ENCODE assay signal across 8 cellular contexts in genomic region chr1:174999216-174999925, GRCh38. TPM values are rescaled to one million over a fixed set of nuclear protein-coding genes. Genes with fewer than 3 reads are reported as not detected.
DNase-seq lines count a peak whose midpoint lies in the region; TF ChIP-seq lines count a peak whose summit lies in the region.

No MANE protein-coding gene starts in this region.

- peaks cover 3% of the 10 kb centered on the region; the same call in 1 of the 2 replicates for H3K9me3 ChIP-seq in SJSA1 (replicated peaks)

- TF ChIP-seq CTCF in GM06990 (IDR thresholded peaks at IDR 0.05; ENCODE audit: insufficient read depth, low read length, poor library complexity, severe bottlenecking), result no peak
- TF ChIP-seq CTCF in HFFc6 (IDR thresholded peaks at IDR 0.05), result no peak

- H3K27ac ChIP-seq in SJSA1, result peak overlapping the region; percentile 99

- H3K27ac Mint-ChIP-seq in HFFc6, result no peak overlapping the region
- H3K27ac Mint-ChIP-seq in activated naive CD4-positive, alpha-beta T cell treated with anti-CD3 and anti-CD28 coated beads for 36 hours, result no peak overlapping the region

- CTCF ChIA-PET in activated naive CD4-positive, alpha-beta T cell treated with anti-CD3 and anti-CD28 coated beads for 36 hours (lab: Charles Lee), result interaction anchor here (0.6 to 2.8 kb wide), 12 partner anchors 10 to 229 kb away, joined by 3 to 11 read pairs (median 6); partner anchors contain the start of gene MRPS14

- no peaks in the 10 kb centered on the region for H3K9me3 Mint-ChIP-seq in HFFc6
- no peaks in the 10 kb centered on the region for H3K9me3 Mint-ChIP-seq in activated naive CD4-positive, alpha-beta T cell treated with anti-CD3 and anti-CD28 coated beads for 36 hours

- H3K36me3 ChIP-seq in GM06990 (ENCODE audit: control insufficient read depth, insufficient read depth, low read length) (no peaks in the 10 kb centered on the region), SJSA1 (peaks cover 21% of the 10 kb centered on the region)

- intact Hi-C loops in activated naive CD4-positive, alpha-beta T cell treated with anti-CD3 and anti-CD28 coated beads for 36 hours (cut with micrococcal nuclease), result loop anchor here (1.0 to 2.0 kb wide), 14 partner anchors 24 to 1701 kb away; partner anchors contain the start of genes CENPL, COP1, DARS2 and KLHL20

- no peaks in the 10 kb centered on the region for H3K27me3 ChIP-seq in GM06990 (replicated peaks; ENCODE audit: control insufficient read depth, insufficient read depth, low read length)
- H3K27me3 ChIP-seq in SJSA1 (replicated peaks), result no peaks in the 10 kb centered on the region

- H3K4me1 ChIP-seq in SJSA1 (replicated peaks), result peaks cover 44% of the 10 kb centered on the region

- peaks cover 4% of the 10 kb centered on the region; the same call in 1 of the 2 replicates for H3K27me3 Mint-ChIP-seq in HFFc6 (ENCODE audit: insufficient read depth)
- no peaks in the 10 kb centered on the region for H3K27me3 Mint-ChIP-seq in activated naive CD4-positive, alpha-beta T cell treated with anti-CD3 and anti-CD28 coated beads for 36 hours (ENCODE audit: low read depth)

- peaks cover 72% of the 10 kb centered on the region for H3K4me1 Mint-ChIP-seq in HFFc6 (ENCODE audit: low read depth)
- H3K4me1 Mint-ChIP-seq in activated naive CD4-positive, alpha-beta T cell treated with anti-CD3 and anti-CD28 coated beads for 36 hours (ENCODE audit: low read depth), result peaks cover 46% of the 10 kb centered on the region

- peak; percentile 99 for DNase-seq in GM06990 (ENCODE audit: extremely low read depth, insufficient read length)
- peak; percentile 99 for DNase-seq in HFFc6
- peak; percentile 100 for DNase-seq in NAMALWA (ENCODE audit: low spot score)
- peak; percentile 98 to 100 for DNase-seq in SJSA1 (ENCODE audit: low read depth in 1 of 2, low spot score in 2 of 2)
- DNase-seq in activated naive CD4-positive, alpha-beta T cell treated with anti-CD3 and anti-CD28 coated beads for 36 hours, result peak; percentile 98
- peak; percentile 99 for DNase-seq in globus pallidus (ENCODE audit: low spot score)
- peak; percentile 97 for DNase-seq in non-pigmented ciliary epithelial cell (ENCODE audit: low read depth)
- DNase-seq in superior temporal gyrus (ENCODE audit: extremely low spot score), result peak; percentile 100

- H3K36me3 Mint-ChIP-seq in HFFc6 (ENCODE audit: low read depth), result peaks cover 11% of the 10 kb centered on the region
- H3K36me3 Mint-ChIP-seq in activated naive CD4-positive, alpha-beta T cell treated with anti-CD3 and anti-CD28 coated beads for 36 hours (ENCODE audit: low read depth), result peaks cover 32% of the 10 kb centered on the region

- H3K4me3 ChIP-seq in GM06990 (replicated peaks; ENCODE audit: low read depth, low read length), result peak overlapping the region; percentile 93
- peak overlapping the region; percentile 83 for H3K4me3 ChIP-seq in SJSA1

- H3K4me3 Mint-ChIP-seq in HFFc6, result no peak overlapping the region
- no peak overlapping the region for H3K4me3 Mint-ChIP-seq in activated naive CD4-positive, alpha-beta T cell treated with anti-CD3 and anti-CD28 coated beads for 36 hours

RNA-seq across cellular contexts. Expression of gene CACYBP, which starts 0.4 kb away (rescaled TPM):
- total RNA-seq in HFFc6 (2021; fragmentation: NEBNext Ultra II Directional; extraction: Animal tissue kit (Norgen Biotek cat#: 25700)), result 100 to 1,000 TPM in 5 of 6 experiments, 10 to 100 TPM in 1; 89.9 to 164 (median 142) TPM
- 376 and 566 TPM in 2 replicates for total RNA-seq in SJSA1 (2014; rRNA removed; shearing (Covaris generic))
- total RNA-seq in activated naive CD4-positive, alpha-beta T cell treated with anti-CD3 and anti-CD28 coated beads for 36 hours, result 100 to 1,000 TPM; 322 to 354 TPM

RNA-seq across cellular contexts. Expression of gene MRPS14, which starts 23.9 kb away (rescaled TPM):
- total RNA-seq in HFFc6 (2021; fragmentation: NEBNext Ultra II Directional; extraction: Animal tissue kit (Norgen Biotek cat#: 25700)), result 10 to 100 TPM; 30.1 to 43.4 (median 36.6) TPM
- total RNA-seq in SJSA1 (2014; rRNA removed; shearing (Covaris generic)), result 28.9 and 33.6 TPM in 2 replicates
- total RNA-seq in activated naive CD4-positive, alpha-beta T cell treated with anti-CD3 and anti-CD28 coated beads for 36 hours, result 10 to 100 TPM; 48.8 to 51.2 TPM

Comparison
In these comparisons a context has a peak if more than half of its experiments do, and no peak if none do; other contexts are left out.
1. Peak in every context shown above with its lines: DNase-seq, H3K4me3 ChIP-seq and H3K27ac ChIP-seq.